34 cellular contexts compared by ENCODE assay signal in the genomic region with DNA sequence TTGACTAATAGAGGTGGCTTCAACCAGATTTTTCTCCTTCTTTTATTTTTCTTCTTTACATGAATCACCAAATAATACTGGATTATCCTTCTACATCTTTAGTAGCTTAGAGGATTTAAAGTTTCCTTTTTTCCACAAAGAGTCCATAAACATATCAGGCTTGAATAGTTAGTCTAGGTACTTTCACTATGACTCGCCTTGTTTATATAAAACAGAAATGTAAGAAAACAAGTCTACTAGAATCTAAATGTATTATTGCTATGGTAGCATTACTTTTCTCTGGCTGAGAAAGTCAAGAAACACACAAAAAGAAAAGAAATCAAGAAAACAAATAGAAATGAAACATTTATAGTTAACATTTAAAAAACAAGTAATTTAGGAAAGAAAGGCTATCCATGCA.
A peak's percentile ranks its signal among the peaks of the same experiment; 100 is the strongest.
DNase-seq lines count a peak whose midpoint lies in the region; ATAC-seq, FAIRE-seq and TF ChIP-seq lines count a peak whose summit lies in the region.
"Had no signal": no experiment of that assay in that cellular context is flagged by ENCODE, and none has a peak within 500 bp of the region (broad histone marks: within the 10 kb centered on the region; RNA-seq: fewer than 3 reads in every experiment).

No MANE protein-coding gene starts in this region.

- H4K20me1 ChIP-seq in IMR-90 (ENCODE audit: insufficient read depth, low read length), result peaks cover 17% of the 10 kb centered on the region; the same call in 1 of the 2 replicates

- no peak overlapping the region for H3K23ac ChIP-seq in IMR-90 (ENCODE audit: low read depth, low read length)

- intact Hi-C loops in IMR-90 (cut with micrococcal nuclease), result no loop called here
- intact Hi-C loops in kidney (cut with DNase I), result no loop called here
- intact Hi-C loops in left lung (cut with DNase I), result no loop called here

- ATAC-seq in IMR-90 (ENCODE audit: low read depth) (peak; percentile 54; the same call in 1 of the 2 replicates), HG03354 (IDR thresholded peaks at IDR 0.05; ENCODE audit: poor library complexity, severe bottlenecking, unreplicated experiment) (no peak), left lung (no peak)
- ATAC-seq: activated T-helper 17 cell treated with anti-CD3 and anti-CD28 coated beads, Interleukin-2, amount 50 U/mL, for 72 hours; gastroesophageal sphincter; left cardiac atrium; stimulated activated naive B cell treated with anti-CD40 and anti-IgM and Interleukin-4, amounts not matched to agents 10 μg/mL and 1 μg/mL and 100 μg/mL, for 72 hours had no signal

- H3K9me3 ChIP-seq in IMR-90 (ENCODE audit: control insufficient read depth, insufficient read depth, low read length) (no peaks in the 10 kb centered on the region), kidney (ENCODE audit: control insufficient read depth in 1 of 2, low read length in 2 of 2) (no peaks in the 10 kb centered on the region), left lung (no peaks in the 10 kb centered on the region)
- H3K9me3 ChIP-seq: esophagus squamous epithelium, gastroesophageal sphincter, Peyer's patch had no signal

- no peak overlapping the region for H4K91ac ChIP-seq in IMR-90 (ENCODE audit: insufficient read depth, low read depth, low read length)

- no peak overlapping the region for H2AK5ac ChIP-seq in IMR-90 (ENCODE audit: low read depth, low read length)

- no peak for TF ChIP-seq RAD21 in IMR-90 (IDR thresholded peaks at IDR 0.05; ENCODE audit: low read length)

- no peak overlapping the region for H2AFZ ChIP-seq in IMR-90 (replicated peaks; ENCODE audit: low read length, poor library complexity)
- H2AFZ ChIP-seq: hepatocyte had no signal

- no peak overlapping the region for H2AK9ac ChIP-seq in IMR-90 (replicated peaks; ENCODE audit: low read depth, low read length, poor library complexity)

- no peak overlapping the region for H3K4ac ChIP-seq in IMR-90 (ENCODE audit: low read depth, low read length)

- H2BK15ac ChIP-seq in IMR-90 (ENCODE audit: low read depth, low read length), result no peak overlapping the region

- no peak overlapping the region for H2BK120ac ChIP-seq in IMR-90 (ENCODE audit: low read depth, low read length)

- no peak overlapping the region for H3K56ac ChIP-seq in IMR-90 (ENCODE audit: extremely low read depth, insufficient read depth, low read length)

- no peak for TF ChIP-seq POLR2A in IMR-90 (IDR thresholded peaks at IDR 0.05; ENCODE audit: low read depth, low read length)

- CTCF ChIA-PET in IMR-90 (lab: Yijun Ruan, JAX), result interaction anchor here (0.6 kb wide), 1 partner anchor 281 kb away, joined by 4 read pairs; no protein-coding TSS in a partner anchor

- POLR2A ChIA-PET in IMR-90 (lab: Charles Lee; ENCODE audit: unreplicated experiment), result interaction anchor here (0.7 kb wide), 1 partner anchor 434 kb away, joined by 3 read pairs; no protein-coding TSS in a partner anchor

- H2BK5ac ChIP-seq in IMR-90 (ENCODE audit: low read depth, low read length, poor library complexity, severe bottlenecking), result no peak overlapping the region

- no peaks in the 10 kb centered on the region for H3K36me3 ChIP-seq in IMR-90 (ENCODE audit: control insufficient read depth, insufficient read depth, low read length)
- H3K36me3 ChIP-seq in kidney (ENCODE audit: control insufficient read depth in 1 of 2, insufficient read depth in 2 of 2, low read length in 2 of 2), result no peaks in the 10 kb centered on the region
- H3K36me3 ChIP-seq in left lung, result no peaks in the 10 kb centered on the region
- H3K36me3 ChIP-seq: cardiac muscle cell, esophagus squamous epithelium, gastroesophageal sphincter, Peyer's patch had no signal

- no peak overlapping the region for H4K5ac ChIP-seq in IMR-90 (ENCODE audit: low read depth, low read length)

- H3K9ac ChIP-seq in IMR-90 (ENCODE audit: low read depth, low read length) (no peak overlapping the region), kidney (ENCODE audit: low read length in 2 of 2) (no peak overlapping the region)
- H3K9ac ChIP-seq: KMS-11 had no signal

- BruUV-seq in IMR-90 (replicated peaks; lab: Mats Ljungman, UMichigan), result no TSS peak

- H3K4me3 ChIP-seq in IMR-90 (ENCODE audit: insufficient read depth, low read depth, low read length) (no peak overlapping the region), kidney (ENCODE audit: low read length in 2 of 2) (no peak overlapping the region), left lung (no peak overlapping the region)
- H3K4me3 ChIP-seq: cardiac muscle cell, esophagus squamous epithelium, gastroesophageal sphincter, hepatocyte, Peyer's patch, skin epidermis had no signal

- dilution Hi-C loops in IMR-90 (cut with HindIII; ENCODE audit: low sequenced_read_pairs, unreplicated experiment), result no loop called here

- H3K9me1 ChIP-seq in IMR-90 (ENCODE audit: insufficient read depth, low read length), result 0 out of 2 replicates have a peak, but pooled peaks cover 2% of the 10 kb centered on the region

- H3K4me1 ChIP-seq in IMR-90 (ENCODE audit: control insufficient read depth, insufficient read depth, low read length) (peaks cover 2% of the 10 kb centered on the region), kidney (ENCODE audit: control insufficient read depth in 1 of 2, insufficient read depth in 1 of 2, low read depth in 1 of 2, low read length in 2 of 2) (no peaks in the 10 kb centered on the region), left lung (no peaks in the 10 kb centered on the region)
- H3K4me1 ChIP-seq: Peyer's patch had no signal

- no peak overlapping the region for H3K18ac ChIP-seq in IMR-90 (ENCODE audit: low read depth, low read length)

- H3K27me3 ChIP-seq in IMR-90 (ENCODE audit: control insufficient read depth, insufficient read depth, low read length) (no peaks in the 10 kb centered on the region), left lung (no peaks in the 10 kb centered on the region)
- H3K27me3 ChIP-seq: cardiac muscle cell, esophagus squamous epithelium, gastroesophageal sphincter, hepatocyte, Peyer's patch had no signal

- in situ Hi-C loops in IMR-90 (cut with MboI; ENCODE audit: low sequenced_read_pairs) (no loop called here), KBM-7 (cut with MboI; ENCODE audit: low pct_unique_long_range_greater_than_20kb, low sequenced_read_pairs) (no loop called here)

- WGBS in IMR-90 (ENCODE audit: extremely low coverage in 2 of 2, insufficient read length in 1 of 2), 2 experiments, result no CpG with 5 or more reads among the region's 1 CpG

- H2BK20ac ChIP-seq in IMR-90 (ENCODE audit: low read depth, low read length), result no peak overlapping the region

- DNase-seq in AG08395 (ENCODE audit: low spot score), result peak; percentile 6
- DNase-seq in IMR-90, result peak; percentile 72
- peak; percentile 26 for DNase-seq in dedifferentiated amniotic fluid mesenchymal stem cell (ENCODE audit: extremely low spot score)
- no peak for DNase-seq in kidney
- DNase-seq in KBM-7, result no peak
- no peak for DNase-seq in left lung
- no peak for DNase-seq in GM19240 (ENCODE audit: insufficient read length, low spot score)
- DNase-seq: 8988T; activated CD4-positive, alpha-beta T cell treated with anti-CD3 and anti-CD28 coated beads for 4 hours; activated naive CD4-positive, alpha-beta T cell treated with anti-CD3 and anti-CD28 coated beads, Interleukin-2, amount 10 ng/mL, durations not matched to agents 7 days and 5 days; CD4-positive, CD25-positive, alpha-beta regulatory T cell; endodermal cell; esophagus squamous epithelium; left cardiac atrium; mammary epithelial cell; NCI-H1417 treated with DMSO at 0.1 percent for 48 hours; NCI-H2107; NCI-H345; Peyer's patch; stimulated activated naive B cell treated with anti-CD40 and anti-IgM and Interleukin-4, amounts not matched to agents 10 μg/mL and 1 μg/mL and 100 μg/mL, for 72 hours; substantia nigra; SW 1271; T-helper 9 cell had no signal

- no peak overlapping the region for H3K14ac ChIP-seq in IMR-90 (replicated peaks; ENCODE audit: low read depth, low read length)

- H4K8ac ChIP-seq in IMR-90 (ENCODE audit: low read depth in 2 of 2, low read length in 2 of 2), result no peak overlapping the region

- H3K4me2 ChIP-seq in IMR-90 (ENCODE audit: low read depth, low read length), result no peak overlapping the region
- H3K4me2 ChIP-seq: hepatocyte, KMS-11 had no signal

- no peak overlapping the region for H3K27ac ChIP-seq in IMR-90 (ENCODE audit: insufficient read depth, low read length)
- H3K27ac ChIP-seq in kidney (ENCODE audit: low read depth in 2 of 2, low read length in 2 of 2), result no peak overlapping the region
- no peak overlapping the region for H3K27ac ChIP-seq in left lung
- H3K27ac ChIP-seq: cardiac muscle cell, esophagus squamous epithelium, gastroesophageal sphincter, hepatocyte, KMS-11, Peyer's patch, skin epidermis, VCaP had no signal

- peaks cover 12 to 46% of the 10 kb centered on the region in 2 experiments; a peak in 3 of 4 replicates for H3K79me1 ChIP-seq in IMR-90 (ENCODE audit: low read depth in 1 of 2, low read length in 2 of 2)

- peak; percentile 54 for FAIRE-seq in kidney (lab: Jason Lieb, UNC)
- FAIRE-seq: D721Med, GM18507, H54 had no signal

- TF ChIP-seq CTCF in IMR-90 (conservative IDR thresholded peaks at IDR 0.05; ENCODE audit: low read depth, low read length), result no peak
- TF ChIP-seq CTCF in kidney (IDR thresholded peaks at IDR 0.05; ENCODE audit: borderline replicate concordance, extremely low read depth, insufficient read depth), result no peak
- no peak for TF ChIP-seq CTCF in left lung (IDR thresholded peaks at IDR 0.05)

TF ChIP-seq in IMR-90, 13 proteins besides CTCF, POLR2A, EP300 and RAD21:
- TF ChIP-seq FOS (IDR thresholded peaks at IDR 0.05; ENCODE audit: low read depth, low read length), result peak; percentile 52; the same call in 1 of the 2 replicates
- TF ChIP-seq NFE2L2 (IDR thresholded peaks at IDR 0.05; ENCODE audit: low read depth, low read length), result no peak

Comparison
In these comparisons a context has a peak if more than half of its experiments do, and no peak if none do; other contexts are left out.
1. DNase-seq: peak in AG08395 (single experiment), IMR-90 (single experiment) and dedifferentiated amniotic fluid mesenchymal stem cell (single experiment); none in kidney (single experiment), KBM-7 (single experiment), left lung (0 of 2) and GM19240 (single experiment).